8 cellular contexts compared by ENCODE assay signal in genomic region chr1:169108897-169109560, GRCh38. TPM values are rescaled to one million over a fixed set of nuclear protein-coding genes. Genes with fewer than 3 reads are reported as not detected.
A peak's percentile ranks its signal among the peaks of the same experiment; 100 is the strongest.
DNase-seq lines count a peak whose midpoint lies in the region; ATAC-seq, FAIRE-seq and TF ChIP-seq lines count a peak whose summit lies in the region.

No MANE protein-coding gene starts in this region.

- DNase-seq in NCI-H2029 treated with DMSO at 0.1 percent for 48 hours (lab: John Stamatoyannopoulos, UW) (peak; percentile 30), NCI-H2029 (lab: John Stamatoyannopoulos, UW) (no peak), IMR-90 (peak; percentile 35), kidney (no peak), superior temporal gyrus (ENCODE audit: extremely low spot score) (peak; percentile 83)
- DNase-seq in activated naive CD8-positive, alpha-beta T cell treated with anti-CD3 and anti-CD28 coated beads for 36 hours: no peak
- DNase-seq in effector CD4-positive, alpha-beta T cell: no peak

- ATAC-seq in IMR-90 (ENCODE audit: low read depth) (no peak), GM19328 (IDR thresholded peaks at IDR 0.05; ENCODE audit: unreplicated experiment) (no peak)

- H2BK20ac ChIP-seq in IMR-90 (ENCODE audit: low read depth, low read length): peak overlapping the region; percentile 37; the same call in 1 of the 2 replicates

- peak overlapping the region; percentile 38; the same call in 1 of the 2 replicates for H3K56ac ChIP-seq in IMR-90 (ENCODE audit: extremely low read depth, insufficient read depth, low read length)

- peaks cover 9% of the 10 kb centered on the region for H3K27me3 Mint-ChIP-seq in activated naive CD8-positive, alpha-beta T cell treated with anti-CD3 and anti-CD28 coated beads for 36 hours

- H2BK5ac ChIP-seq in IMR-90 (ENCODE audit: low read depth, low read length, poor library complexity, severe bottlenecking): peak overlapping the region; percentile 77

- no peak for TF ChIP-seq POLR2A in IMR-90 (IDR thresholded peaks at IDR 0.05; ENCODE audit: low read depth, low read length)

- H2AK5ac ChIP-seq in IMR-90 (ENCODE audit: low read depth, low read length): peak overlapping the region; percentile 47; the same call in 1 of the 2 replicates

- FAIRE-seq in kidney (lab: Jason Lieb, UNC): no peak

- no peak overlapping the region for H3K4me3 ChIP-seq in IMR-90 (ENCODE audit: insufficient read depth, low read depth, low read length)
- H3K4me3 ChIP-seq in kidney (ENCODE audit: low read length in 2 of 2): peak overlapping the region; percentile 88 to 100

- peak overlapping the region; percentile 54 for H3K23ac ChIP-seq in IMR-90 (ENCODE audit: low read depth, low read length)

- H2BK120ac ChIP-seq in IMR-90 (ENCODE audit: low read depth, low read length): peak overlapping the region; percentile 71

- H4K8ac ChIP-seq in IMR-90 (ENCODE audit: low read depth in 2 of 2, low read length in 2 of 2): peak overlapping the region; percentile 17 to 68; a peak in 3 of 4 replicates

- H3K18ac ChIP-seq in IMR-90 (ENCODE audit: low read depth, low read length): peak overlapping the region; percentile 20; the same call in 1 of the 2 replicates

- no peaks in the 10 kb centered on the region for H4K20me1 ChIP-seq in IMR-90 (ENCODE audit: insufficient read depth, low read length)

- no peaks in the 10 kb centered on the region for H3K9me3 Mint-ChIP-seq in activated naive CD8-positive, alpha-beta T cell treated with anti-CD3 and anti-CD28 coated beads for 36 hours

- H3K9ac ChIP-seq in IMR-90 (ENCODE audit: low read depth, low read length) (peak overlapping the region; percentile 63; the same call in 1 of the 2 replicates), kidney (ENCODE audit: low read length in 2 of 2) (peak overlapping the region; percentile 99)

- no TSS peak for BruUV-seq in IMR-90 (replicated peaks; lab: Mats Ljungman, UMichigan)

- peak overlapping the region; percentile 37 for H4K91ac ChIP-seq in IMR-90 (ENCODE audit: insufficient read depth, low read depth, low read length)

- H3K27me3 ChIP-seq in IMR-90 (ENCODE audit: control insufficient read depth, insufficient read depth, low read length): peaks cover 7% of the 10 kb centered on the region

- POLR2A ChIA-PET in IMR-90 (lab: Charles Lee; ENCODE audit: unreplicated experiment): interaction anchor here (0.5 kb wide), 1 partner anchor 410 kb away, joined by 3 read pairs; no protein-coding TSS in a partner anchor

- H3K4me1 ChIP-seq in IMR-90 (ENCODE audit: control insufficient read depth, insufficient read depth, low read length) (peaks cover 23% of the 10 kb centered on the region), kidney (ENCODE audit: control insufficient read depth in 1 of 2, insufficient read depth in 1 of 2, low read depth in 1 of 2, low read length in 2 of 2) (peaks cover 32 to 36% of the 10 kb centered on the region in 2 donors)

- H2BK15ac ChIP-seq in IMR-90 (ENCODE audit: low read depth, low read length): peak overlapping the region; percentile 42; the same call in 2 of the 3 replicates

- WGBS in IMR-90 (ENCODE audit: extremely low coverage in 2 of 2, insufficient read length in 1 of 2), 2 experiments: 83% methylated on average over 1 of the region's 10 CpGs; no CpG with 5 or more reads in 1 of the 2 experiments

- peak overlapping the region; percentile 99 for H3K4me2 ChIP-seq in IMR-90 (ENCODE audit: low read depth, low read length)

- H2AK9ac ChIP-seq in IMR-90 (replicated peaks; ENCODE audit: low read depth, low read length, poor library complexity): peak overlapping the region; percentile 47

- peak overlapping the region; percentile 65; the same call in 1 of the 2 replicates for H4K5ac ChIP-seq in IMR-90 (ENCODE audit: low read depth, low read length)

- H3K9me3 ChIP-seq in IMR-90 (ENCODE audit: control insufficient read depth, insufficient read depth, low read length) (no peaks in the 10 kb centered on the region), kidney (ENCODE audit: control insufficient read depth in 1 of 2, low read length in 2 of 2) (no peaks in the 10 kb centered on the region)

- peak; percentile 25; the same call in 1 of the 2 replicates for TF ChIP-seq CTCF in IMR-90 (conservative IDR thresholded peaks at IDR 0.05; ENCODE audit: low read depth, low read length)
- no peak for TF ChIP-seq CTCF in kidney (IDR thresholded peaks at IDR 0.05; ENCODE audit: borderline replicate concordance, extremely low read depth, insufficient read depth)

- peaks cover 36% of the 10 kb centered on the region for H3K4me1 Mint-ChIP-seq in activated naive CD8-positive, alpha-beta T cell treated with anti-CD3 and anti-CD28 coated beads for 36 hours

- peak overlapping the region; percentile 49 for H3K4ac ChIP-seq in IMR-90 (ENCODE audit: low read depth, low read length)

- H3K36me3 Mint-ChIP-seq in activated naive CD8-positive, alpha-beta T cell treated with anti-CD3 and anti-CD28 coated beads for 36 hours: peaks cover 12% of the 10 kb centered on the region

- dilution Hi-C loops in IMR-90 (cut with HindIII; ENCODE audit: low sequenced_read_pairs, unreplicated experiment): no loop called here

- H3K9me1 ChIP-seq in IMR-90 (ENCODE audit: insufficient read depth, low read length): peaks cover 9% of the 10 kb centered on the region; the same call in 1 of the 2 replicates

- intact Hi-C loops in IMR-90 (cut with micrococcal nuclease) (loop anchor here (5.0 kb wide), 2 partner anchors 218 to 258 kb away; partner anchors contain the start of genes BLZF1 and NME7), kidney (cut with DNase I) (no loop called here)

- in situ Hi-C loops in IMR-90 (cut with MboI; ENCODE audit: low sequenced_read_pairs): loop anchor here (25.0 kb wide), 2 partner anchors 972 to 1603 kb away; partner anchors contain the start of gene GPR161

- CTCF ChIA-PET in IMR-90 (lab: Yijun Ruan, JAX): no interaction called here

- TF ChIP-seq RAD21 in IMR-90 (IDR thresholded peaks at IDR 0.05; ENCODE audit: low read length): peak; percentile 4; the same call in 1 of the 2 replicates

- peak overlapping the region; percentile 56 for H3K14ac ChIP-seq in IMR-90 (replicated peaks; ENCODE audit: low read depth, low read length)

- H3K79me1 ChIP-seq in IMR-90 (ENCODE audit: low read depth in 1 of 2, low read length in 2 of 2): peaks cover 19 to 55% of the 10 kb centered on the region in 2 experiments

- H3K27ac ChIP-seq in IMR-90 (ENCODE audit: insufficient read depth, low read length) (peak overlapping the region; percentile 23; the same call in 1 of the 2 replicates), kidney (ENCODE audit: low read depth in 2 of 2, low read length in 2 of 2) (peak overlapping the region; percentile 97 to 99)

- peak overlapping the region; percentile 24 for H3K4me3 Mint-ChIP-seq in activated naive CD8-positive, alpha-beta T cell treated with anti-CD3 and anti-CD28 coated beads for 36 hours

- H3K27ac Mint-ChIP-seq in activated naive CD8-positive, alpha-beta T cell treated with anti-CD3 and anti-CD28 coated beads for 36 hours: no peak overlapping the region

- H3K36me3 ChIP-seq in IMR-90 (ENCODE audit: control insufficient read depth, insufficient read depth, low read length) (peaks cover 4% of the 10 kb centered on the region; the same call in 1 of the 2 replicates), kidney (ENCODE audit: control insufficient read depth in 1 of 2, insufficient read depth in 2 of 2, low read length in 2 of 2) (peaks cover 33 to 69% of the 10 kb centered on the region in 2 donors)

- H2AFZ ChIP-seq in IMR-90 (replicated peaks; ENCODE audit: low read length, poor library complexity): peak overlapping the region; percentile 46

TF ChIP-seq in IMR-90, 13 proteins besides CTCF, POLR2A, EP300 and RAD21:
- TF ChIP-seq NFE2L2 (IDR thresholded peaks at IDR 0.05; ENCODE audit: low read depth, low read length): no peak
- TF ChIP-seq RFX5 (IDR thresholded peaks at IDR 0.05; ENCODE audit: low read depth, low read length): no peak
- TF ChIP-seq BHLHE40 (IDR thresholded peaks at IDR 0.05; ENCODE audit: low read depth, low read length): no peak
- TF ChIP-seq FOS (IDR thresholded peaks at IDR 0.05; ENCODE audit: low read depth, low read length): no peak
- no peak for TF ChIP-seq ELK1 (IDR thresholded peaks at IDR 0.05; ENCODE audit: borderline replicate concordance, low read depth, low read length)
- TF ChIP-seq MAFK (IDR thresholded peaks at IDR 0.05; ENCODE audit: low read depth, low read length): no peak
- no peak for TF ChIP-seq MXI1 (IDR thresholded peaks at IDR 0.05; ENCODE audit: borderline replicate concordance, low read depth, low read length)
- no peak for TF ChIP-seq MAZ (IDR thresholded peaks at IDR 0.05; ENCODE audit: borderline replicate concordance, low read depth, low read length)
- TF ChIP-seq CEBPB (IDR thresholded peaks at IDR 0.05; ENCODE audit: low read depth, low read length): no peak
- TF ChIP-seq CHD1 (IDR thresholded peaks at IDR 0.05; ENCODE audit: low read depth, low read length): no peak
- no peak for TF ChIP-seq USF2 (IDR thresholded peaks at IDR 0.05; ENCODE audit: low read depth, low read length)
- TF ChIP-seq SMC3 (IDR thresholded peaks at IDR 0.05; ENCODE audit: low read depth, low read length): no peak
- no peak for TF ChIP-seq RCOR1 (IDR thresholded peaks at IDR 0.05; ENCODE audit: insufficient replicate concordance, low read length)

RNA-seq across cellular contexts. Expression of gene ATP1B1, which starts 2.5 kb away (rescaled TPM):
- 14.5 and 20.3 TPM in 2 replicates for total RNA-seq in IMR-90 (2012; rRNA removed)
- 22.1 and 24.6 TPM in 2 replicates for polyA plus RNA-seq in IMR-90 (2012; rRNA removed)
- polyA plus RNA-seq in IMR-90 (2012; cell fraction: cytosol; rRNA removed): 11.4 and 12.3 TPM in 2 replicates
- polyA plus RNA-seq in IMR-90 (2012; cell fraction: nucleus; rRNA removed; ENCODE audit: low replicate concordance): 3.0 and 8.8 TPM in 2 replicates
- 1 to 10 TPM; 3.3 to 4.1 TPM for total RNA-seq in activated naive CD8-positive, alpha-beta T cell treated with anti-CD3 and anti-CD28 coated beads for 36 hours
- 686 TPM for total RNA-seq in kidney
- 1,441 TPM for polyA plus RNA-seq in kidney (ENCODE audit: insufficient read depth, low read depth, low replicate concordance)

Comparison
In these comparisons a context has a peak if more than half of its experiments do, and no peak if none do; other contexts are left out.
1. DNase-seq: peak in NCI-H2029 treated with DMSO at 0.1 percent for 48 hours (single experiment), IMR-90 (single experiment) and superior temporal gyrus (single experiment); none in NCI-H2029 (single experiment), activated naive CD8-positive, alpha-beta T cell treated with anti-CD3 and anti-CD28 coated beads for 36 hours (single experiment), kidney (single experiment) and effector CD4-positive, alpha-beta T cell (single experiment).
2. RNA of gene ATP1B1, which starts 2.5 kb away (total RNA-seq): 686 TPM in kidney (single experiment); 14.5 to 20.3 TPM in IMR-90 and 3.3 to 4.1 TPM in activated naive CD8-positive, alpha-beta T cell treated with anti-CD3 and anti-CD28 coated beads for 36 hours; every median in the first group is over 10 times any median in the second.